ENCODE assay signal across 30 cellular contexts in genomic region chr13:75855216-75855615, GRCh38.
"Had no signal": no experiment of that assay in that cellular context is flagged by ENCODE, and none has a peak within 500 bp of the region (broad histone marks: within the 10 kb centered on the region; RNA-seq: fewer than 3 reads in every experiment).

No MANE protein-coding gene starts in this region.

- H3K27ac ChIP-seq: body of pancreas, coronary artery, epithelial cell of prostate, esophagus squamous epithelium, gastroesophageal sphincter, heart right ventricle, WERI-Rb-1 had no signal

- H3K9me3 ChIP-seq: body of pancreas, esophagus squamous epithelium, gastroesophageal sphincter, heart right ventricle had no signal

- H3K27me3 ChIP-seq: body of pancreas, esophagus squamous epithelium, gastroesophageal sphincter, heart right ventricle had no signal

- H3K4me1 ChIP-seq: body of pancreas, esophagus squamous epithelium, gastroesophageal sphincter had no signal

- DNase-seq: activated B cell treated with CpG ODN at 0.5 μM for 24 hours; activated CD4-positive, alpha-beta T cell treated with anti-CD3 and anti-CD28 coated beads for 48 hours; activated CD4-positive, alpha-beta T cell treated with anti-CD3 and anti-CD28 coated beads, Interleukin-2, amount 50 U/mL, for 1 hour; activated CD4-positive, alpha-beta T cell treated with anti-CD3 and anti-CD28 coated beads, Interleukin-2, amount 50 U/mL, for 48 hours; activated CD8-positive, alpha-beta memory T cell treated with anti-CD3 and anti-CD28 coated beads for 24 hours; activated CD8-positive, alpha-beta T cell treated with anti-CD3 and anti-CD28 coated beads for 36 hours; activated effector memory CD4-positive, alpha-beta T cell treated with Interleukin-2 at 50 U/mL for 16 hours; activated gamma-delta T cell treated with Interleukin-2 at 50 U/mL for 16 hours; activated naive CD4-positive, alpha-beta T cell treated with anti-CD3 and anti-CD28 coated beads, Interleukin-2, amount 50 U/mL, for 16 hours; activated naive CD4-positive, alpha-beta T cell treated with Interleukin-2 at 50 U/mL for 16 hours; activated T-cell treated with anti-CD3 and anti-CD28 coated beads, Interleukin-2, amount 50 U/mL, for 4 hours; amniotic stem cell; aorta; body of pancreas; central memory CD4-positive, alpha-beta T cell; cerebellar nuclear complex; effector CD4-positive, alpha-beta T cell; effector memory CD8-positive, alpha-beta T cell; esophagus squamous epithelium; foreskin melanocyte; heart right ventricle; T-helper 1 cell; T-helper 17 cell; T1000; WERI-Rb-1 had no signal

- H3K36me3 ChIP-seq: WERI-Rb-1 had no signal

- ATAC-seq: activated CD4-positive, CD25-positive, alpha-beta regulatory T cell treated with anti-CD3 and anti-CD28 coated beads, Interleukin-2, amount 50 U/mL, for 24 hours; activated CD8-positive, alpha-beta T cell treated with anti-CD3 and anti-CD28 coated beads for 36 hours; activated T-cell treated with anti-CD3 and anti-CD28 coated beads, Interleukin-2, amount 50 U/mL, for 4 hours; activated T-helper 17 cell treated with anti-CD3 and anti-CD28 coated beads, Interleukin-2, amount 50 U/mL, for 72 hours; body of pancreas; effector memory CD8-positive, alpha-beta T cell; gastroesophageal sphincter; T-helper 17 cell had no signal

- H3K4me3 ChIP-seq: body of pancreas, coronary artery, esophagus squamous epithelium, gastroesophageal sphincter, heart right ventricle had no signal
